6 cellular contexts compared by ENCODE assay signal in the genomic region with DNA sequence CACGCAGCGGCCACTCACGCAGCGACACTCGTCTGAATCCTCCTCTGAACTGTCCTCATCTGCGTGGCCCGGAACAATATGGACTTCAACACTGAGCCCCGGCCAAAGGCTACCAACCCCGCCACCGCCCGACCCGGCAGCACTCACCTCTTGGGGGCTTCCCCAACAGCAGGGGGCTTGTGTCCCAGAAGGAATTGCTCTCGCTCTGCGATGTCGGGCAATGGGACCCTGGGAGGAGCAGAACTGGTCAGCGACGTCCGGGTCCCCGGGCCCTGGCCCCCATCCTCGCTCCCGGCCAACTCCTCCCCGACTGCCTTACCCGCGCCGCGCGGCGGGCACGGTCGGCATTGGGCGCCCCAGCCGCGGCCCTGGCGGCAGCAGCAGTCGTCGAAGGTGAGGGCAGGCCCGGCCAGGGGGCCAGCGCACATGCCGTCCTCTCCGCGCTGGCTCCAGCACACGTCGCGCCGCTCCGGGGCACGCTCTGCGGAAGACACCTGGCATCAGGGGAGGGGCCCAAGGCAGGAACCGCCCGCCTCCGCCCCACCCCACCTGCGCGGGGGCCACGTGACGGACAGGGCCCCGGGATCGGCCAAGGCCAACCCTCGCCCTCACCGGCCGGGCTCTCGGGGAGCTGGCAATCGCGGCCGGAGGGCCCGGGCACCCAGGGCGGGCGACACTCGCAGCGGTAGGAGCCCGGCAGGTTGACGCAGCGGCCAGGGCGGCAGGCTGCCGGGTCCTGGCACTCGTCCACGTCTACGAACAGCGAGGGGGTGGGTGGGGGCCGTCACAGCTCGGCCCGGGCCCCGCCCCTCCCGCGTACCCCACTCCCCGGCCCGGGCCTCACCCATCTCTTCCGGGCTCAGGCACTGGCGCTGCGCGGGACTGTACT. TPM values are rescaled to one million over a fixed set of nuclear protein-coding genes. Genes with fewer than 3 reads are reported as not detected.
DNase-seq lines count a peak whose midpoint lies in the region; ATAC-seq and TF ChIP-seq lines count a peak whose summit lies in the region.

No MANE protein-coding gene starts in this region.

- H3K9me2 ChIP-seq in DOHH2 (replicated peaks; ENCODE audit: control insufficient read depth, low read length) = no peaks in the 10 kb centered on the region

- peak overlapping the region; percentile 82 for H3K4me2 ChIP-seq in DOHH2 (ENCODE audit: low read length)

- ATAC-seq in HG02678 (IDR thresholded peaks at IDR 0.05; ENCODE audit: unreplicated experiment) = peak; percentile 63
- ATAC-seq in left colon = peak; percentile 75

- H3K4me1 ChIP-seq in DOHH2 (ENCODE audit: control insufficient read depth, low read length) = peaks cover 17% of the 10 kb centered on the region

- TF ChIP-seq CTCF in DOHH2 (IDR thresholded peaks at IDR 0.05; ENCODE audit: low read depth, low read length, poor library complexity, severe bottlenecking) (no peak), VCaP (conservative IDR thresholded peaks at IDR 0.05) (no peak; the same call in none of the 2 replicates)

- peak overlapping the region; percentile 74 for H3K4me3 ChIP-seq in DOHH2 (ENCODE audit: low read length)

- no peaks in the 10 kb centered on the region for H3K27me3 ChIP-seq in DOHH2 (ENCODE audit: control insufficient read depth, low read length)

- no peaks in the 10 kb centered on the region for H3K9me3 ChIP-seq in DOHH2 (ENCODE audit: control insufficient read depth, insufficient read depth, low read length)

- H3K79me2 ChIP-seq in DOHH2 (ENCODE audit: control insufficient read depth, low read length) = no peaks in the 10 kb centered on the region

- no peaks in the 10 kb centered on the region for H3F3A ChIP-seq in DOHH2 (ENCODE audit: control insufficient read depth, insufficient read depth)

- peak overlapping the region; percentile 46 for H3K27ac ChIP-seq in DOHH2 (ENCODE audit: low read depth, low read length)
- H3K27ac ChIP-seq in VCaP = peak overlapping the region; percentile 98

- DNase-seq in left colon (peak; percentile 85), NCI-H524 (lab: John Stamatoyannopoulos, UW) (no peak), NCI-H510A (lab: John Stamatoyannopoulos, UW) (no peak)

- intact Hi-C loops in left colon (cut with DNase I, micrococcal nuclease) = no loop called here

- peaks cover 7% of the 10 kb centered on the region; the same call in 1 of the 2 replicates for H3K36me3 ChIP-seq in DOHH2 (ENCODE audit: control insufficient read depth, low read length)

- no peaks in the 10 kb centered on the region for H4K20me1 ChIP-seq in DOHH2 (ENCODE audit: control insufficient read depth, insufficient read depth, low read depth, low read length)

RNA-seq across cellular contexts. Expression of a gene that starts 14.8 kb away (rescaled TPM):
- 10 to 100 TPM; 58.4 to 70.8 TPM for total RNA-seq in left colon

RNA-seq across cellular contexts. Expression of a gene that starts 18.5 kb away (rescaled TPM):
- total RNA-seq in left colon = 10 to 100 TPM; 24.9 to 42.9 TPM

RNA-seq across cellular contexts. Expression of a gene that starts 30.6 kb away (rescaled TPM):
- 10 to 100 TPM; 15.4 to 18.5 TPM for total RNA-seq in left colon

RNA-seq across cellular contexts. Expression of a gene that starts 32.7 kb away (rescaled TPM):
- total RNA-seq in left colon = 10 to 100 TPM; 24.4 to 33.8 TPM

RNA-seq across cellular contexts. Expression of a gene that starts 36.2 kb away (rescaled TPM):
- 10 to 100 TPM; 78.7 to 89.7 TPM for total RNA-seq in left colon

Comparison
In these comparisons a context has a peak if more than half of its experiments do, and no peak if none do; other contexts are left out.
1. DNase-seq: peak in left colon (2 of 2); none in NCI-H524 (0 of 2) and NCI-H510A (single experiment).